Comparison of ENCODE assay signal across 8 cellular contexts in genomic region chr9:127557466-127557869, GRCh38. TPM values are rescaled to one million over a fixed set of nuclear protein-coding genes. Genes with fewer than 3 reads are reported as not detected.
DNase-seq lines count a peak whose midpoint lies in the region; ATAC-seq and TF ChIP-seq lines count a peak whose summit lies in the region.

No MANE protein-coding gene starts in this region.

- peak overlapping the region; percentile 54 for H3K4me3 Mint-ChIP-seq in activated naive CD4-positive, alpha-beta T cell treated with anti-CD3 and anti-CD28 coated beads, Interleukin-2, amount 50 U/mL, for 24 hours
- H3K4me3 Mint-ChIP-seq in activated naive CD8-positive, alpha-beta T cell treated with anti-CD3 and anti-CD28 coated beads, Interleukin-2, amount 50 U/mL, for 24 hours: no peak overlapping the region
- no peak overlapping the region for H3K4me3 Mint-ChIP-seq in activated T-helper 2 cell treated with anti-CD3 and anti-CD28 coated beads, Interferon-gamma antibody, Interleukin-2, Interleukin-4, amounts not matched to agents 10 μg/mL and 5 μg/mL and 100 μg/mL, durations not matched to agents 14 hours and 24 hours and 36 hours (ENCODE audit: low read depth)

- H3K27ac Mint-ChIP-seq in activated naive CD4-positive, alpha-beta T cell treated with anti-CD3 and anti-CD28 coated beads, Interleukin-2, amount 50 U/mL, for 24 hours: no peak overlapping the region
- H3K27ac Mint-ChIP-seq in activated naive CD8-positive, alpha-beta T cell treated with anti-CD3 and anti-CD28 coated beads, Interleukin-2, amount 50 U/mL, for 24 hours: peak overlapping the region; percentile 64
- H3K27ac Mint-ChIP-seq in activated T-helper 2 cell treated with anti-CD3 and anti-CD28 coated beads, Interferon-gamma antibody, Interleukin-2, Interleukin-4, amounts not matched to agents 10 μg/mL and 5 μg/mL and 100 μg/mL, durations not matched to agents 14 hours and 24 hours and 36 hours: no peak overlapping the region

- H3K27ac ChIP-seq in upper lobe of right lung (peak overlapping the region; percentile 83), foreskin keratinocyte (no peak overlapping the region)

- intact Hi-C loops in upper lobe of right lung (cut with DNase I): no loop called here
- intact Hi-C loops in activated T-helper 2 cell treated with anti-CD3 and anti-CD28 coated beads, Interferon-gamma antibody, Interleukin-2, Interleukin-4, amounts not matched to agents 10 μg/mL and 5 μg/mL and 100 μg/mL, durations not matched to agents 14 hours and 24 hours and 36 hours (cut with micrococcal nuclease): loop anchor here (2.0 kb wide), 1 partner anchor 21 kb away; no protein-coding TSS in a partner anchor

- peaks cover 12% of the 10 kb centered on the region for H3K36me3 ChIP-seq in upper lobe of right lung

- H3K27me3 ChIP-seq in upper lobe of right lung: no peaks in the 10 kb centered on the region
- H3K27me3 ChIP-seq in foreskin keratinocyte: no peaks in the 10 kb centered on the region

- H3K27me3 Mint-ChIP-seq in activated naive CD4-positive, alpha-beta T cell treated with anti-CD3 and anti-CD28 coated beads, Interleukin-2, amount 50 U/mL, for 24 hours: no peaks in the 10 kb centered on the region
- no peaks in the 10 kb centered on the region for H3K27me3 Mint-ChIP-seq in activated naive CD8-positive, alpha-beta T cell treated with anti-CD3 and anti-CD28 coated beads, Interleukin-2, amount 50 U/mL, for 24 hours
- H3K27me3 Mint-ChIP-seq in activated T-helper 2 cell treated with anti-CD3 and anti-CD28 coated beads, Interferon-gamma antibody, Interleukin-2, Interleukin-4, amounts not matched to agents 10 μg/mL and 5 μg/mL and 100 μg/mL, durations not matched to agents 14 hours and 24 hours and 36 hours (ENCODE audit: low read depth): no peaks in the 10 kb centered on the region

- H3K4me1 Mint-ChIP-seq in activated naive CD4-positive, alpha-beta T cell treated with anti-CD3 and anti-CD28 coated beads, Interleukin-2, amount 50 U/mL, for 24 hours: peaks cover 66% of the 10 kb centered on the region
- H3K4me1 Mint-ChIP-seq in activated naive CD8-positive, alpha-beta T cell treated with anti-CD3 and anti-CD28 coated beads, Interleukin-2, amount 50 U/mL, for 24 hours: peaks cover 56% of the 10 kb centered on the region
- peaks cover 52% of the 10 kb centered on the region for H3K4me1 Mint-ChIP-seq in activated T-helper 2 cell treated with anti-CD3 and anti-CD28 coated beads, Interferon-gamma antibody, Interleukin-2, Interleukin-4, amounts not matched to agents 10 μg/mL and 5 μg/mL and 100 μg/mL, durations not matched to agents 14 hours and 24 hours and 36 hours (ENCODE audit: low read depth)

- peak; percentile 22 for ATAC-seq in activated naive CD8-positive, alpha-beta T cell treated with anti-CD3 and anti-CD28 coated beads, Interleukin-2, amount 50 U/mL, for 24 hours
- ATAC-seq in upper lobe of right lung (no peak), GM21381 (IDR thresholded peaks at IDR 0.05; ENCODE audit: unreplicated experiment) (no peak), foreskin keratinocyte (no peak)

- TF ChIP-seq CTCF in upper lobe of right lung (IDR thresholded peaks at IDR 0.05) (no peak), foreskin keratinocyte (conservative IDR thresholded peaks at IDR 0.05) (no peak)

- H3K4me3 ChIP-seq in upper lobe of right lung: no peak overlapping the region

- no peaks in the 10 kb centered on the region for H3K36me3 Mint-ChIP-seq in activated naive CD4-positive, alpha-beta T cell treated with anti-CD3 and anti-CD28 coated beads, Interleukin-2, amount 50 U/mL, for 24 hours
- H3K36me3 Mint-ChIP-seq in activated naive CD8-positive, alpha-beta T cell treated with anti-CD3 and anti-CD28 coated beads, Interleukin-2, amount 50 U/mL, for 24 hours (ENCODE audit: low read depth): no peaks in the 10 kb centered on the region
- H3K36me3 Mint-ChIP-seq in activated T-helper 2 cell treated with anti-CD3 and anti-CD28 coated beads, Interferon-gamma antibody, Interleukin-2, Interleukin-4, amounts not matched to agents 10 μg/mL and 5 μg/mL and 100 μg/mL, durations not matched to agents 14 hours and 24 hours and 36 hours (ENCODE audit: low read depth): peaks cover 11% of the 10 kb centered on the region

- no peak for DNase-seq in activated naive CD4-positive, alpha-beta T cell treated with anti-CD3 and anti-CD28 coated beads, Interleukin-2, amount 50 U/mL, for 16 hours
- DNase-seq in activated naive CD8-positive, alpha-beta T cell treated with anti-CD3 and anti-CD28 coated beads, Interleukin-2, amount 50 U/mL, for 24 hours: no peak
- DNase-seq in kidney tubule cell (ENCODE audit: low spot score): peak; percentile 56
- DNase-seq in upper lobe of right lung: no peak
- no peak for DNase-seq in activated T-helper 2 cell treated with anti-CD3 and anti-CD28 coated beads, Interferon-gamma antibody, Interleukin-2, Interleukin-4, amounts not matched to agents 10 μg/mL and 5 μg/mL and 100 μg/mL, durations not matched to agents 14 hours and 24 hours and 36 hours (ENCODE audit: low spot score)
- no peak for DNase-seq in foreskin keratinocyte

- H3K9me3 ChIP-seq in upper lobe of right lung: no peaks in the 10 kb centered on the region

- H3K9me3 Mint-ChIP-seq in activated naive CD4-positive, alpha-beta T cell treated with anti-CD3 and anti-CD28 coated beads, Interleukin-2, amount 50 U/mL, for 24 hours: no peaks in the 10 kb centered on the region
- no peaks in the 10 kb centered on the region for H3K9me3 Mint-ChIP-seq in activated naive CD8-positive, alpha-beta T cell treated with anti-CD3 and anti-CD28 coated beads, Interleukin-2, amount 50 U/mL, for 24 hours
- no peaks in the 10 kb centered on the region for H3K9me3 Mint-ChIP-seq in activated T-helper 2 cell treated with anti-CD3 and anti-CD28 coated beads, Interferon-gamma antibody, Interleukin-2, Interleukin-4, amounts not matched to agents 10 μg/mL and 5 μg/mL and 100 μg/mL, durations not matched to agents 14 hours and 24 hours and 36 hours

- peaks cover 96% of the 10 kb centered on the region for H3K4me1 ChIP-seq in upper lobe of right lung
- peaks cover 57% of the 10 kb centered on the region for H3K4me1 ChIP-seq in foreskin keratinocyte

RNA-seq across cellular contexts. Expression of gene STXBP1, which starts 54.6 kb away (rescaled TPM):
- total RNA-seq in upper lobe of right lung: 92.1 TPM
- total RNA-seq in activated T-helper 2 cell treated with anti-CD3 and anti-CD28 coated beads, Interferon-gamma antibody, Interleukin-2, Interleukin-4, amounts not matched to agents 10 μg/mL and 5 μg/mL and 100 μg/mL, durations not matched to agents 14 hours and 24 hours and 36 hours: 44.5 and 48.9 TPM in 2 replicates
- total RNA-seq in foreskin keratinocyte: 20.2 and 20.6 TPM in 2 replicates
- polyA plus RNA-seq in foreskin keratinocyte: 15.5 and 18.7 TPM in 2 replicates
